Comparison of ENCODE assay signal across 9 cellular contexts in the genomic region with DNA sequence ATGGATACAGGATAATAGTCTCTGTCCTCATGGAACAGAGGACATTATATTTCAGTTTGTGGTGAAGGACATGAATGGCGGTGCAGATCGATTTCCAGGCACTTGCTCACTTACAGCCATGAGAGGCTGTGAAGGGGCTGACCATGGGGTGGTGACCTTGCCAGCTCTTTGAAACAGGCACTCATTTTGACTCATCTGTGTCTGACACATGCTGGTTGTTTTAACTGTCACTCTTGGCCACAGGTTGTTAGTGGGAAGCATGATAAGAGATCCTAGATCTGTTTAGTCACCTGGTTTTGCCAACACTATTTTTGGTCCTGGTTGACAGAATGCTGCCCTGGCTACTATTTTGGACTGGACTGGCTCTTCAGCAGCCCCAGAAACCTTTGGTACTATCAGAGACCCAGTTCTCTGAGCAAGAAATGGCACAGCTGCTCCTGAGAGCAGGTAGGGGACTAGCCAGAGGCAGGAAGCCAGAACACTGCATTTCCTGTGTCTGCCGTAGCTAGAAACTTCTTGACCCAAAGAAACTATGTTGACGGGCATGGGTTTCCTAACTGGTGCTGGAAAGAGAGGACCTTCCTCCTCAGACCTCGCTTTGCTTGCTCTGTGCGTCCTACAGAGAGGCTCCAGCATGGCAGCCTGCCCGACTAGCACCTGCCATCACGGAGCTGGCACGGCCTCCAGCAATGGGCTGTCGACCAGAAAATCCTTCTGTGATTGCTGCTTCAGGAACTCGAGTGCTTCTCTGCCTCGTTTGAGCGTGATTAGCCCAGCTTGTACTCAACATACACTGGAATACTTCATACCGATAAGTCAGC. TPM values are rescaled to one million over a fixed set of nuclear protein-coding genes. Genes with fewer than 3 reads are reported as not detected.
DNase-seq lines count a peak whose midpoint lies in the region; ATAC-seq and TF ChIP-seq lines count a peak whose summit lies in the region.
"Had no signal": no experiment of that assay in that cellular context is flagged by ENCODE, and none has a peak within 500 bp of the region (broad histone marks: within the 10 kb centered on the region; RNA-seq: fewer than 3 reads in every experiment).

No MANE protein-coding gene starts in this region.

- H3K36me3 ChIP-seq in gastroesophageal sphincter, result peaks cover 0 to 10% of the 10 kb centered on the region in 2 donors

- intact Hi-C loops in activated CD4-positive, alpha-beta T cell treated with anti-CD3 and anti-CD28 coated beads for 36 hours (cut with DNase I, micrococcal nuclease), result loop anchor here in 1 of 2 experiments (10.0 kb wide), 2 partner anchors 317 to 1207 kb away; a partner anchor contains a TSS

- peaks cover 25% of the 10 kb centered on the region for H3K36me3 Mint-ChIP-seq in activated CD4-positive, alpha-beta T cell treated with anti-CD3 and anti-CD28 coated beads for 36 hours (ENCODE audit: low read depth)
- H3K36me3 Mint-ChIP-seq: stimulated activated naive B cell treated with anti-CD40 and anti-IgM and Interleukin-4, amounts not matched to agents 10 μg/mL and 1 μg/mL and 100 μg/mL, for 72 hours had no signal

- peak overlapping the region; percentile 36 for H3K4me3 Mint-ChIP-seq in activated CD4-positive, alpha-beta T cell treated with anti-CD3 and anti-CD28 coated beads for 36 hours
- H3K4me3 Mint-ChIP-seq in stimulated activated naive CD8-positive, alpha-beta T cell treated with anti-CD3 and anti-CD28 coated beads, Interleukin-15, amount 100 ng/mL, for 72 hours, result peak overlapping the region; percentile 49 to 67
- H3K4me3 Mint-ChIP-seq: stimulated activated naive B cell treated with anti-CD40 and anti-IgM and Interleukin-4, amounts not matched to agents 10 μg/mL and 1 μg/mL and 100 μg/mL, for 72 hours had no signal

- TF ChIP-seq EP300 in gastroesophageal sphincter (IDR thresholded peaks at IDR 0.05), result no peak

- WGBS in gastroesophageal sphincter (ENCODE audit: low coverage in 1 of 2), 2 donors, result 53 to 72% methylated on average over 4 to 14 of the region's 14 CpGs

- TF ChIP-seq POLR2A in gastroesophageal sphincter (IDR thresholded peaks at IDR 0.05), result no peak

- peak overlapping the region; percentile 88 for H3K27ac Mint-ChIP-seq in activated CD4-positive, alpha-beta T cell treated with anti-CD3 and anti-CD28 coated beads for 36 hours
- H3K27ac Mint-ChIP-seq in stimulated activated naive CD8-positive, alpha-beta T cell treated with anti-CD3 and anti-CD28 coated beads, Interleukin-15, amount 100 ng/mL, for 72 hours, result peak overlapping the region; percentile 81 to 83
- H3K27ac Mint-ChIP-seq: stimulated activated naive B cell treated with anti-CD40 and anti-IgM and Interleukin-4, amounts not matched to agents 10 μg/mL and 1 μg/mL and 100 μg/mL, for 72 hours had no signal

- no peaks in the 10 kb centered on the region for H3K9me3 ChIP-seq in gastroesophageal sphincter

- H3K27me3 ChIP-seq in gastroesophageal sphincter, result no peaks in the 10 kb centered on the region

- H3K4me1 Mint-ChIP-seq in activated CD4-positive, alpha-beta T cell treated with anti-CD3 and anti-CD28 coated beads for 36 hours, result peaks cover 83% of the 10 kb centered on the region
- H3K4me1 Mint-ChIP-seq in stimulated activated naive CD8-positive, alpha-beta T cell treated with anti-CD3 and anti-CD28 coated beads, Interleukin-15, amount 100 ng/mL, for 72 hours, result peaks cover 91% of the 10 kb centered on the region
- H3K4me1 Mint-ChIP-seq: stimulated activated naive B cell treated with anti-CD40 and anti-IgM and Interleukin-4, amounts not matched to agents 10 μg/mL and 1 μg/mL and 100 μg/mL, for 72 hours had no signal

- ATAC-seq in activated CD4-positive, alpha-beta T cell treated with anti-CD3 and anti-CD28 coated beads for 36 hours, result peak; percentile 92
- ATAC-seq in gastroesophageal sphincter (peak; percentile 32), HG03280 (IDR thresholded peaks at IDR 0.05; ENCODE audit: unreplicated experiment) (no peak)
- peak; percentile 87 for ATAC-seq in stimulated activated naive CD8-positive, alpha-beta T cell treated with anti-CD3 and anti-CD28 coated beads, Interleukin-15, amount 100 ng/mL, for 72 hours
- ATAC-seq: stimulated activated naive B cell treated with anti-CD40 and anti-IgM and Interleukin-4, amounts not matched to agents 10 μg/mL and 1 μg/mL and 100 μg/mL, for 72 hours had no signal

- TF ChIP-seq CTCF in gastroesophageal sphincter (IDR thresholded peaks at IDR 0.05), result no peak

- H3K4me1 ChIP-seq in gastroesophageal sphincter, result peaks cover 0 to 37% (median 5%) of the 10 kb centered on the region in 3 donors

- CTCF ChIA-PET in activated CD4-positive, alpha-beta T cell treated with anti-CD3 and anti-CD28 coated beads for 36 hours (lab: Charles Lee), result interaction anchor here (1.0 to 2.3 kb wide), 7 partner anchors 9 to 217 kb away, joined by 3 to 16 read pairs (median 3); no protein-coding TSS in a partner anchor

- POLR2A ChIA-PET in activated CD4-positive, alpha-beta T cell treated with anti-CD3 and anti-CD28 coated beads for 36 hours (lab: Charles Lee), result interaction anchor here (0.5 to 1.1 kb wide), 2 partner anchors 24 to 147 kb away, joined by 3 to 5 read pairs; no protein-coding TSS in a partner anchor

- peak; percentile 61 for DNase-seq in activated CD4-positive, alpha-beta T cell treated with anti-CD3 and anti-CD28 coated beads for 36 hours
- no peak for DNase-seq in activated CD4-positive, alpha-beta T cell treated with anti-CD3 and anti-CD28 coated beads, Interleukin-2, amount 50 U/mL, for 1 hour
- DNase-seq in RKO (ENCODE audit: low spot score), result peak; percentile 50
- peak in 1 of 2 donors; percentile 50 for DNase-seq in stimulated activated naive CD8-positive, alpha-beta T cell treated with anti-CD3 and anti-CD28 coated beads, Interleukin-15, amount 100 ng/mL, for 72 hours
- no peak for DNase-seq in KG1 (lab: John Stamatoyannopoulos, UW)
- DNase-seq in dermis blood vessel endothelial cell, result no peak
- DNase-seq: stimulated activated naive B cell treated with anti-CD40 and anti-IgM and Interleukin-4, amounts not matched to agents 10 μg/mL and 1 μg/mL and 100 μg/mL, for 72 hours had no signal

- no peaks in the 10 kb centered on the region for H3K27me3 Mint-ChIP-seq in activated CD4-positive, alpha-beta T cell treated with anti-CD3 and anti-CD28 coated beads for 36 hours
- H3K27me3 Mint-ChIP-seq in stimulated activated naive CD8-positive, alpha-beta T cell treated with anti-CD3 and anti-CD28 coated beads, Interleukin-15, amount 100 ng/mL, for 72 hours, result no peaks in the 10 kb centered on the region

- peak overlapping the region in 3 of 4 donors; percentile 2 to 55 (median 46) for H3K27ac ChIP-seq in gastroesophageal sphincter

- no peak overlapping the region for H3K4me3 ChIP-seq in gastroesophageal sphincter

- no peaks in the 10 kb centered on the region for H3K9me3 Mint-ChIP-seq in activated CD4-positive, alpha-beta T cell treated with anti-CD3 and anti-CD28 coated beads for 36 hours (ENCODE audit: low read depth)
- H3K9me3 Mint-ChIP-seq in stimulated activated naive CD8-positive, alpha-beta T cell treated with anti-CD3 and anti-CD28 coated beads, Interleukin-15, amount 100 ng/mL, for 72 hours, result no peaks in the 10 kb centered on the region
- H3K9me3 Mint-ChIP-seq: stimulated activated naive B cell treated with anti-CD40 and anti-IgM and Interleukin-4, amounts not matched to agents 10 μg/mL and 1 μg/mL and 100 μg/mL, for 72 hours had no signal

RNA-seq across cellular contexts. Expression of a gene that starts 6.3 kb away (rescaled TPM):
- 10 to 100 TPM; 10.3 to 12.2 TPM for total RNA-seq in activated CD4-positive, alpha-beta T cell treated with anti-CD3 and anti-CD28 coated beads for 36 hours
- total RNA-seq in gastroesophageal sphincter, result 10 to 100 TPM in 2 of 4 donors, 1 to 10 TPM in 2; 6.5 to 16.9 (median 10.0) TPM
- total RNA-seq in dermis blood vessel endothelial cell, result 0.34 and 0.56 TPM in 2 replicates

Comparison
In these comparisons a context has a peak if more than half of its experiments do, and no peak if none do; other contexts are left out.
1. DNase-seq: peak in activated CD4-positive, alpha-beta T cell treated with anti-CD3 and anti-CD28 coated beads for 36 hours (single experiment) and RKO (single experiment); none in activated CD4-positive, alpha-beta T cell treated with anti-CD3 and anti-CD28 coated beads, Interleukin-2, amount 50 U/mL, for 1 hour (single experiment), KG1 (single experiment) and dermis blood vessel endothelial cell (single experiment).